In the genomic region with DNA sequence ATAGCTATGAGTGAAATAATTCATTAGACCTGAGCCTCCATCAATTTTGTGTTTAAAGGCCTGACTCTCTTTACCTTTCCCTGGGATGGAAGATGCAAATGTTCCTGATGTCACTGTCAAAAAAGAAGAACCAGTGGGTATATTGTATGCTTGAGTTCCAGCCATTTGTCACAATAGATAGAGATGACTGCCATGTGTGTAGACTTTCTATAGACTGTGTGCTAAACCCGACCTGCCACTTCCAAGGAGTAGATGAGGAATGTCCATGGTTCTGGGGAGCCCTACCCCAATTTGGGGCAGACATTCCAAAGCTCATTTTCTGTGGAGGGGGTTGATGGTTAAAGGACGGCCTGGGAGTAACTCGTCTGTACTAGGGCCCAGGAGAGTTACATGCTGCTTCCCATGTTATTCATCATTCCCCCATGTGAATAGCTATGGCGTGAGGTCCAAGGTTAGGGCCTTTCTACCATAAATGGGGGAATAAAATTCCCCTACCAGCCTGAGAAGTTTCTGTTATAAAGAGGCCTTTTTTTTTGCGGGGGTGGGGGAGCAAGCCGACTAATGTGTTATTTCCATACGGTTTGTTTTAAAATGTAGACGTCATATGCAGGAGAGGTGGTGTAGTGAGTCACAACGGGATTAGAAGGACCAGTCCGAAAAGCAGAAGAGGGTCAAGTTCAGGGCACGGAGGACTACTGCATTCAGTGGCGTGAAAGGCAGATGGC, we compare ENCODE assay signal across 13 cellular contexts. TPM values are rescaled to one million over a fixed set of nuclear protein-coding genes. Genes with fewer than 3 reads are reported as not detected.
A peak's percentile ranks its signal among the peaks of the same experiment; 100 is the strongest.
DNase-seq lines count a peak whose midpoint lies in the region; TF ChIP-seq lines count a peak whose summit lies in the region.
"Had no signal": no experiment of that assay in that cellular context is flagged by ENCODE, and none has a peak within 500 bp of the region (broad histone marks: within the 10 kb centered on the region; RNA-seq: fewer than 3 reads in every experiment).

No MANE protein-coding gene starts in this region.

- H3K9me3 ChIP-seq in H9 (ENCODE audit: control insufficient read depth, low read depth, low read length): no peaks in the 10 kb centered on the region
- no peaks in the 10 kb centered on the region for H3K9me3 ChIP-seq in hepatocyte (ENCODE audit: low read depth)

- peak overlapping the region; percentile 10 for H3K4me3 Mint-ChIP-seq in Calu3 (ENCODE audit: low read depth, unreplicated experiment)
- no peak overlapping the region for H3K4me3 Mint-ChIP-seq in H9
- H3K4me3 Mint-ChIP-seq in activated CD4-positive, alpha-beta memory T cell treated with anti-CD3 and anti-CD28 coated beads, Interleukin-2, amount 10 ng/mL, durations not matched to agents 7 days and 5 days: no peak overlapping the region
- H3K4me3 Mint-ChIP-seq: central memory CD8-positive, alpha-beta T cell had no signal

- H3K4me3 ChIP-seq in hepatocyte: no peak overlapping the region
- H3K4me3 ChIP-seq: lung had no signal

- no peak overlapping the region for H2BK20ac ChIP-seq in H9 (ENCODE audit: low read depth, low read length, poor library complexity, severe bottlenecking)

- H3K23ac ChIP-seq in H9 (ENCODE audit: insufficient read length, low read depth, low read length): no peak overlapping the region

- H3K27me3 Mint-ChIP-seq in Calu3 (ENCODE audit: unreplicated experiment) (no peaks in the 10 kb centered on the region), H9 (ENCODE audit: low read depth) (no peaks in the 10 kb centered on the region)
- no peaks in the 10 kb centered on the region for H3K27me3 Mint-ChIP-seq in activated CD4-positive, alpha-beta memory T cell treated with anti-CD3 and anti-CD28 coated beads, Interleukin-2, amount 10 ng/mL, durations not matched to agents 7 days and 5 days
- H3K27me3 Mint-ChIP-seq: central memory CD8-positive, alpha-beta T cell had no signal

- no peaks in the 10 kb centered on the region for H3K79me2 ChIP-seq in H9 (ENCODE audit: insufficient read depth, low read length)
- no peaks in the 10 kb centered on the region for H3K79me2 ChIP-seq in hepatocyte

- TF ChIP-seq CTCF in Calu3 (IDR thresholded peaks at IDR 0.05; ENCODE audit: unreplicated experiment) (no peak), H9 (conservative IDR thresholded peaks at IDR 0.05) (no peak), hepatocyte (IDR thresholded peaks at IDR 0.05; ENCODE audit: poor library complexity) (no peak)

- no CpG with 5 or more reads among the region's 12 CpGs for WGBS in H9 (ENCODE audit: extremely low coverage, insufficient read length, low lambda C conversion rate)
- 59% methylated on average over 12 of the region's 12 CpGs for WGBS in hepatocyte (ENCODE audit: low lambda C conversion rate, missing lambda C conversion rate)

- no peak overlapping the region for H3K56ac ChIP-seq in H9 (ENCODE audit: insufficient read length, low read depth, low read length)

- H3K4me1 ChIP-seq in H9 (ENCODE audit: insufficient read depth, low read length) (peaks cover 14% of the 10 kb centered on the region; the same call in 1 of the 2 replicates), hepatocyte (ENCODE audit: insufficient read depth) (peaks cover 3% of the 10 kb centered on the region)

- H3K9me2 ChIP-seq in hepatocyte (replicated peaks; ENCODE audit: insufficient read depth): no peaks in the 10 kb centered on the region

- no peaks in the 10 kb centered on the region for H3K36me3 ChIP-seq in hepatocyte (replicated peaks; ENCODE audit: insufficient read depth, low read depth)

- no peaks in the 10 kb centered on the region for H3K79me1 ChIP-seq in H9 (ENCODE audit: insufficient read depth, low read depth, low read length, poor library complexity, severe bottlenecking)

- no peak overlapping the region for H3K14ac ChIP-seq in H9 (ENCODE audit: insufficient read depth, low read length)

- no peak overlapping the region for H2BK12ac ChIP-seq in H9 (ENCODE audit: insufficient read length, low read depth, low read length)

- H3K9me3 Mint-ChIP-seq in Calu3 (ENCODE audit: low read depth, unreplicated experiment) (peaks cover 5% of the 10 kb centered on the region), H9 (peaks cover 0 to 2% of the 10 kb centered on the region in 2 experiments; a peak in 1 of 5 replicates)
- peaks cover 17% of the 10 kb centered on the region for H3K9me3 Mint-ChIP-seq in activated CD4-positive, alpha-beta memory T cell treated with anti-CD3 and anti-CD28 coated beads, Interleukin-2, amount 10 ng/mL, durations not matched to agents 7 days and 5 days

- no peaks in the 10 kb centered on the region for H3K27me3 ChIP-seq in H9 (ENCODE audit: insufficient read depth, low read length)
- H3K27me3 ChIP-seq in hepatocyte: no peaks in the 10 kb centered on the region

- H3K27ac ChIP-seq in H9 (ENCODE audit: insufficient read length, low read depth, low read length): no peak overlapping the region
- peak overlapping the region; percentile 72 for H3K27ac ChIP-seq in hepatocyte

- no peak overlapping the region for H3K9ac ChIP-seq in H9 (ENCODE audit: extremely low read depth, insufficient read length, low read length)

- no peak overlapping the region for H2BK15ac ChIP-seq in H9 (ENCODE audit: low read depth, low read length)

- no peak overlapping the region for H2AK5ac ChIP-seq in H9 (ENCODE audit: insufficient read length, low read length)

- no peak overlapping the region for H4K91ac ChIP-seq in H9 (ENCODE audit: insufficient read length, low read depth, low read length)

- no peak overlapping the region for H4K8ac ChIP-seq in H9 (replicated peaks; ENCODE audit: insufficient read length, low read depth, low read length)

- H4K5ac ChIP-seq in H9 (ENCODE audit: insufficient read length, low read depth, low read length): no peak overlapping the region

- H3K4me1 Mint-ChIP-seq in Calu3 (ENCODE audit: low read depth, unreplicated experiment) (peaks cover 70% of the 10 kb centered on the region), H9 (peaks cover 48% of the 10 kb centered on the region in 2 experiments)
- H3K4me1 Mint-ChIP-seq in activated CD4-positive, alpha-beta memory T cell treated with anti-CD3 and anti-CD28 coated beads, Interleukin-2, amount 10 ng/mL, durations not matched to agents 7 days and 5 days: peaks cover 24% of the 10 kb centered on the region

- H3K4me2 ChIP-seq in H9 (ENCODE audit: insufficient read depth, insufficient read length, low read length): no peak overlapping the region
- H3K4me2 ChIP-seq in hepatocyte: no peak overlapping the region

- H3K18ac ChIP-seq in H9 (ENCODE audit: insufficient read length, low read depth, low read length): no peak overlapping the region

- H3T11ph ChIP-seq in H9 (ENCODE audit: low read length): no peak overlapping the region

- H4K20me1 ChIP-seq in H9 (ENCODE audit: control insufficient read depth, insufficient read depth, insufficient read length): no peaks in the 10 kb centered on the region
- no peaks in the 10 kb centered on the region for H4K20me1 ChIP-seq in hepatocyte (ENCODE audit: insufficient read depth, poor library complexity, severe bottlenecking)

- BruUV-seq in Calu3 (replicated peaks; lab: Mats Ljungman, UMichigan): TSS peak; percentile 96

- CTCF ChIA-PET in Calu3 (lab: Charles Lee): interaction anchor here (0.6 to 1.1 kb wide), 3 partner anchors 69 to 140 kb away, joined by 3 to 4 read pairs (median 3); no protein-coding TSS in a partner anchor
- CTCF ChIA-PET in activated CD4-positive, alpha-beta memory T cell treated with anti-CD3 and anti-CD28 coated beads, Interleukin-2, amount 10 ng/mL, durations not matched to agents 7 days and 5 days (lab: Charles Lee): no interaction called here

- peaks cover 23% of the 10 kb centered on the region for H3K36me3 Mint-ChIP-seq in Calu3 (ENCODE audit: insufficient read depth, unreplicated experiment)
- H3K36me3 Mint-ChIP-seq in H9 (ENCODE audit: insufficient read depth in 1 of 3, low read depth in 3 of 3): peaks cover 0 to 3% (median 0%) of the 10 kb centered on the region in 3 experiments; a peak in 3 of 7 replicates
- peaks cover 19% of the 10 kb centered on the region for H3K36me3 Mint-ChIP-seq in activated CD4-positive, alpha-beta memory T cell treated with anti-CD3 and anti-CD28 coated beads, Interleukin-2, amount 10 ng/mL, durations not matched to agents 7 days and 5 days (ENCODE audit: low read depth)

- H2AFZ ChIP-seq in H9 (ENCODE audit: low read length) (no peak overlapping the region), hepatocyte (no peak overlapping the region)

- peak overlapping the region; percentile 67 for H2BK120ac ChIP-seq in H9 (ENCODE audit: low read depth, low read length, poor library complexity, severe bottlenecking)

- intact Hi-C loops in Calu3 (cut with micrococcal nuclease; ENCODE audit: unreplicated experiment): loop anchor here (1.0 to 5.0 kb wide), 3 partner anchors 9 to 70 kb away; no protein-coding TSS in a partner anchor

- POLR2A ChIA-PET in activated CD4-positive, alpha-beta memory T cell treated with anti-CD3 and anti-CD28 coated beads, Interleukin-2, amount 10 ng/mL, durations not matched to agents 7 days and 5 days (lab: Charles Lee): interaction anchor here (0.6 kb wide), 1 partner anchor 57 kb away, joined by 3 read pairs; no protein-coding TSS in a partner anchor

- H3K4ac ChIP-seq in H9 (ENCODE audit: low read depth, low read length): no peak overlapping the region

- DNase-seq in Calu3: peak; percentile 30
- DNase-seq in H9: no peak
- no peak for DNase-seq in activated CD4-positive, alpha-beta memory T cell treated with anti-CD3 and anti-CD28 coated beads, Interleukin-2, amount 10 ng/mL, durations not matched to agents 7 days and 5 days
- peak; percentile 19 for DNase-seq in hepatocyte (ENCODE audit: low spot score)
- no peak for DNase-seq in NCI-H446 treated with DMSO at 0.1 percent for 48 hours (lab: John Stamatoyannopoulos, UW)
- DNase-seq in AG08395 (ENCODE audit: low spot score): no peak
- no peak for DNase-seq in NK-92 treated with Interleukin-12 subunit alpha and Interleukin-12 subunit beta, amount 100 ng/mL, for 24 hours (lab: John Stamatoyannopoulos, UW)
- DNase-seq in mesenteric fat pad (ENCODE audit: low spot score): no peak
- DNase-seq: GDM1, NCI-H1436 treated with DMSO at 0.1 percent for 48 hours, T-helper 9 cell had no signal

- peak overlapping the region; percentile 89 for H3K27ac Mint-ChIP-seq in Calu3 (ENCODE audit: unreplicated experiment)
- H3K27ac Mint-ChIP-seq in H9: no peak overlapping the region
- peak overlapping the region; percentile 27 for H3K27ac Mint-ChIP-seq in activated CD4-positive, alpha-beta memory T cell treated with anti-CD3 and anti-CD28 coated beads, Interleukin-2, amount 10 ng/mL, durations not matched to agents 7 days and 5 days

- H2BK5ac ChIP-seq in H9 (ENCODE audit: insufficient read length, low read length): no peak overlapping the region

- no peaks in the 10 kb centered on the region for H3K23me2 ChIP-seq in H9 (ENCODE audit: insufficient read length, low read depth, low read length, poor library complexity, severe bottlenecking)

RNA-seq across cellular contexts. Expression of a gene that starts 24.1 kb away (rescaled TPM):
- 4.1 and 15.5 TPM in 2 replicates for total RNA-seq in Calu3 (2022)
- not detected in 2 replicates for total RNA-seq in H9 (2021)
- total RNA-seq in activated CD4-positive, alpha-beta memory T cell treated with anti-CD3 and anti-CD28 coated beads, Interleukin-2, amount 10 ng/mL, durations not matched to agents 7 days and 5 days: under 1 TPM in 1 of 2 experiments, not detected in 1; 0.48 TPM
- 0.76 and 1.1 TPM in 2 replicates for total RNA-seq in hepatocyte
- polyA plus RNA-seq in hepatocyte: 1.2 and 2.4 TPM in 2 replicates
- 8.2 TPM for total RNA-seq in mesenteric fat pad

RNA-seq across cellular contexts. Expression of a gene that starts 28.2 kb away (rescaled TPM):
- total RNA-seq in Calu3 (2022) (6.4 and 14.4 TPM in 2 replicates), H9 (2021) (0.35 and 0.39 TPM in 2 replicates), hepatocyte (2.3 and 3.1 TPM in 2 replicates), mesenteric fat pad (not detected)
- total RNA-seq in activated CD4-positive, alpha-beta memory T cell treated with anti-CD3 and anti-CD28 coated beads, Interleukin-2, amount 10 ng/mL, durations not matched to agents 7 days and 5 days: 1 to 10 TPM; 4.8 to 5.4 TPM
- polyA plus RNA-seq in hepatocyte: 1.1 and 1.4 TPM in 2 replicates

RNA-seq across cellular contexts. Expression of a gene that starts 48.1 kb away (rescaled TPM):
- total RNA-seq in Calu3 (2022) (27.4 and 42.5 TPM in 2 replicates), H9 (2021) (18.8 and 23.3 TPM in 2 replicates), hepatocyte (4.3 and 8.1 TPM in 2 replicates), mesenteric fat pad (not detected)
- total RNA-seq in activated CD4-positive, alpha-beta memory T cell treated with anti-CD3 and anti-CD28 coated beads, Interleukin-2, amount 10 ng/mL, durations not matched to agents 7 days and 5 days: 10 to 100 TPM; 63.3 to 66.3 TPM
- 5.0 and 7.2 TPM in 2 replicates for polyA plus RNA-seq in hepatocyte

Comparison
In these comparisons a context has a peak if more than half of its experiments do, and no peak if none do; other contexts are left out.
1. DNase-seq: peak in Calu3 (single experiment) and hepatocyte (single experiment); none in H9 (single experiment), activated CD4-positive, alpha-beta memory T cell treated with anti-CD3 and anti-CD28 coated beads, Interleukin-2, amount 10 ng/mL, durations not matched to agents 7 days and 5 days (single experiment), NCI-H446 treated with DMSO at 0.1 percent for 48 hours (single experiment), AG08395 (single experiment), NK-92 treated with Interleukin-12 subunit alpha and Interleukin-12 subunit beta, amount 100 ng/mL, for 24 hours (single experiment) and mesenteric fat pad (single experiment).
2. H3K27ac Mint-ChIP-seq: peak in Calu3 (single experiment) and activated CD4-positive, alpha-beta memory T cell treated with anti-CD3 and anti-CD28 coated beads, Interleukin-2, amount 10 ng/mL, durations not matched to agents 7 days and 5 days (single experiment); none in H9 (0 of 3).